ENCODE assay signal across 20 cellular contexts in the genomic region with DNA sequence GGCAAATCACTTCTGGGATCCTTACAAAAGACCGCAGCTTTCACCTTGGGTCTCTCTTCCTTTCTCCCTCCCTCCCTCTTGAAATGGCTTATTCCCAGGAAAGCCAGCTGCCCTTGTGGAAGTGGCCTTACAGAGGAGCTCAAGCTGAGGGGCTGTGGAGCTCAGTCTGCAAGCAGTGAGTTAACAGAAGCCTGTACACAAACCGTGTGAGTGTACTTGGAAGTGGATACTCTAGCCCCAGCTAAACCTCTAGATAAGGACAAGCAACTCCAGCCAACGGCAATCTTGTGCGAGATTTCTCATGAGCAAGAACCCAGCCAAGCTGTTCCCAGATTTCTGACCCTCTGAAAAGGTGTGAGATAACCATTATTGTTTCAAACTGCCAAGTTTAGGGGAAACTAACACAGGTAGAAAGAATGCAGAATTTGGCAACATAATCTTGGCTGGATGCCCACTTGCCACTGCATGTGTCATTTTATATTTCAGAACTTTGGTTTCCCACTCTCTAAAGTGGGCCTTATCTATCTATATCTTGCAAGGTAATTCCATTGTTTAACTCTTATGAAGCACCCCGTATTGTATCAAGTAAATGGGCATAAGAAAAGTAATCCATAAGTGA.
A peak's percentile ranks its signal among the peaks of the same experiment; 100 is the strongest.
DNase-seq lines count a peak whose midpoint lies in the region; ATAC-seq and TF ChIP-seq lines count a peak whose summit lies in the region.
"Had no signal": no experiment of that assay in that cellular context is flagged by ENCODE, and none has a peak within 500 bp of the region (broad histone marks: within the 10 kb centered on the region; RNA-seq: fewer than 3 reads in every experiment).

No MANE protein-coding gene starts in this region.

- TF ChIP-seq CTCF in SK-N-SH (IDR thresholded peaks at IDR 0.05) (no peak), cardiac fibroblast (IDR thresholded peaks at IDR 0.05; ENCODE audit: low read depth, low read length) (no peak), GM10248 (IDR thresholded peaks at IDR 0.05; ENCODE audit: control extremely low read depth, extremely low read depth, low read depth, missing control alignments) (no peak), tibial artery (IDR thresholded peaks at IDR 0.05) (no peak)

- H3F3A ChIP-seq in SK-N-SH (replicated peaks; ENCODE audit: insufficient read depth): no peaks in the 10 kb centered on the region

- no peak overlapping the region for H2BK15ac ChIP-seq in neuronal stem cell (ENCODE audit: low read length)

- CTCF ChIA-PET in SK-N-SH (lab: Yijun Ruan, JAX): interaction anchor here (1.5 kb wide), 1 partner anchor 9 kb away, joined by 3 read pairs; no protein-coding TSS in a partner anchor
- CTCF ChIA-PET in GM10248 (lab: Yijun Ruan, JAX): no interaction called here

- intact Hi-C loops in tibial artery (cut with DNase I; ENCODE audit: low total_unique reads): no loop called here

- no peak overlapping the region for H2AK5ac ChIP-seq in neuronal stem cell (ENCODE audit: low read depth, low read length)

- no peak overlapping the region for H4K91ac ChIP-seq in neuronal stem cell (ENCODE audit: low read depth, low read length, poor library complexity)

- no peak overlapping the region for H4K8ac ChIP-seq in neuronal stem cell (ENCODE audit: low read depth, low read length)

- POLR2A ChIA-PET in SK-N-SH (lab: Yijun Ruan, JAX): no interaction called here
- POLR2A ChIA-PET in GM10248 (lab: Yijun Ruan, JAX): no interaction called here

- TF ChIP-seq RAD21 in SK-N-SH (IDR thresholded peaks at IDR 0.05; ENCODE audit: low read length): no peak

- no peak for ATAC-seq in SK-N-SH treated with all-trans-retinoic acid at 6 μM for 48 hours
- ATAC-seq: CD8-positive, alpha-beta T cell; stimulated activated memory B cell treated with anti-CD40 and anti-IgM and Interleukin-4, amounts not matched to agents 10 μg/mL and 1 μg/mL and 100 μg/mL, for 72 hours had no signal

- H3K4me3 ChIP-seq in SK-N-SH (ENCODE audit: low read depth in 2 of 2, low read length in 1 of 2) (no peak overlapping the region), cardiac fibroblast (replicated peaks in 1 of 2; ENCODE audit: low read depth in 2 of 2, low read length in 2 of 2) (no peak overlapping the region), neuronal stem cell (ENCODE audit: low read length in 2 of 2) (no peak overlapping the region), tibial artery (no peak overlapping the region)
- H3K4me3 ChIP-seq: coronary artery, MG63 had no signal

- no peaks in the 10 kb centered on the region for H3K79me2 ChIP-seq in SK-N-SH (ENCODE audit: insufficient read depth)
- H3K79me2 ChIP-seq: parathyroid adenoma had no signal

- 64% methylated on average over 3 of the region's 5 CpGs for WGBS in SK-N-SH (ENCODE audit: low lambda C conversion rate)
- WGBS in neuronal stem cell (ENCODE audit: extremely low coverage in 2 of 2, insufficient read length in 2 of 2, insufficient replicate concordance in 1 of 2), 2 donors: no CpG with 5 or more reads among the region's 5 CpGs

- H3K27ac ChIP-seq in SK-N-SH (ENCODE audit: low read depth in 2 of 2, low read length in 1 of 2): no peak overlapping the region
- no peak overlapping the region for H3K27ac ChIP-seq in neuronal stem cell (replicated peaks; ENCODE audit: low read length)
- no peak overlapping the region for H3K27ac ChIP-seq in tibial artery
- H3K27ac ChIP-seq: coronary artery, parathyroid adenoma had no signal

- no peak overlapping the region for H2BK120ac ChIP-seq in neuronal stem cell (ENCODE audit: low read depth, low read length)

- H3K18ac ChIP-seq in neuronal stem cell (ENCODE audit: low read length): no peak overlapping the region

- DNase-seq in SK-N-SH (no peak), NCI-H446 treated with DMSO at 0.1 percent for 48 hours (lab: John Stamatoyannopoulos, UW) (peak; percentile 38), cardiac fibroblast (ENCODE audit: low read depth in 2 of 2) (peak; percentile 20 to 41), neuronal stem cell (ENCODE audit: low spot score) (no peak), GM10248 (ENCODE audit: extremely low spot score) (no peak), tibial artery (no peak), NK-92 (lab: John Stamatoyannopoulos, UW; ENCODE audit: unreplicated experiment) (no peak)
- DNase-seq: activated CD4-positive, CD25-positive, alpha-beta regulatory T cell; activated CD8-positive, alpha-beta memory T cell treated with anti-CD3 and anti-CD28 coated beads for 24 hours; amygdala; CD8-positive, alpha-beta T cell; HCEC 1CT; head of caudate nucleus; MG63; small intestine; trophoblast cell had no signal

- no peak overlapping the region for H3K4ac ChIP-seq in neuronal stem cell (ENCODE audit: low read length)

- H4K20me1 ChIP-seq in SK-N-SH (ENCODE audit: insufficient read depth): no peaks in the 10 kb centered on the region

- peaks cover 0 to 3% of the 10 kb centered on the region in 2 experiments for H3K36me3 ChIP-seq in SK-N-SH (replicated peaks in 1 of 2; ENCODE audit: control insufficient read depth in 1 of 2, insufficient read depth in 2 of 2, low read length in 1 of 2)
- no peaks in the 10 kb centered on the region for H3K36me3 ChIP-seq in neuronal stem cell (replicated peaks in 1 of 2; ENCODE audit: control insufficient read depth in 2 of 2, insufficient read depth in 2 of 2, low read length in 2 of 2)
- H3K36me3 ChIP-seq in tibial artery: no peaks in the 10 kb centered on the region
- H3K36me3 ChIP-seq: MG63 had no signal

- H3K9ac ChIP-seq in SK-N-SH: no peak overlapping the region
- no peak overlapping the region for H3K9ac ChIP-seq in neuronal stem cell (ENCODE audit: low read depth, low read length, poor library complexity)
- H3K9ac ChIP-seq: parathyroid adenoma had no signal

- no peak overlapping the region for H3K23ac ChIP-seq in neuronal stem cell (ENCODE audit: low read depth, low read length, poor library complexity)

- H2BK12ac ChIP-seq in neuronal stem cell (ENCODE audit: low read length): no peak overlapping the region

- no peaks in the 10 kb centered on the region for H3K9me2 ChIP-seq in SK-N-SH

- H3K4me2 ChIP-seq in SK-N-SH: no peak overlapping the region
- no peak overlapping the region for H3K4me2 ChIP-seq in neuronal stem cell (ENCODE audit: insufficient read depth, low read length, poor library complexity, severe bottlenecking)

- no peaks in the 10 kb centered on the region for H3K4me1 ChIP-seq in SK-N-SH (ENCODE audit: control insufficient read depth in 1 of 2, insufficient read depth in 2 of 2, low read depth in 1 of 2, low read length in 1 of 2)
- no peaks in the 10 kb centered on the region for H3K4me1 ChIP-seq in neuronal stem cell (ENCODE audit: control insufficient read depth in 2 of 2, insufficient read depth in 1 of 2, low read depth in 1 of 2, low read length in 2 of 2)
- no peaks in the 10 kb centered on the region for H3K4me1 ChIP-seq in tibial artery
- H3K4me1 ChIP-seq: parathyroid adenoma had no signal

- H3K79me1 ChIP-seq in neuronal stem cell (ENCODE audit: low read depth, low read length): no peaks in the 10 kb centered on the region

- H2AFZ ChIP-seq in SK-N-SH (ENCODE audit: low read depth) (peak overlapping the region; percentile 0; the same call in 1 of the 2 replicates), neuronal stem cell (ENCODE audit: low read length) (peak overlapping the region; percentile 64)
- H2AFZ ChIP-seq: parathyroid adenoma had no signal

- no peak for TF ChIP-seq EP300 in SK-N-SH (IDR thresholded peaks at IDR 0.05; ENCODE audit: borderline replicate concordance in 1 of 2, low read depth in 1 of 2, low read length in 1 of 2)

- H3K27me3 ChIP-seq in SK-N-SH (ENCODE audit: insufficient read depth) (no peaks in the 10 kb centered on the region; the same call in 1 of the 2 replicates), neuronal stem cell (ENCODE audit: control insufficient read depth in 3 of 3, insufficient read depth in 3 of 3, low read depth in 1 of 3, low read length in 3 of 3) (no peaks in the 10 kb centered on the region), tibial artery (no peaks in the 10 kb centered on the region)
- H3K27me3 ChIP-seq: MG63 had no signal

- H3K14ac ChIP-seq in neuronal stem cell (ENCODE audit: low read length): no peak overlapping the region

- no peak overlapping the region for H2BK5ac ChIP-seq in neuronal stem cell (ENCODE audit: low read length)

- H3K9me3 ChIP-seq in SK-N-SH (no peaks in the 10 kb centered on the region; the same call in 1 of the 2 replicates), neuronal stem cell (replicated peaks in 1 of 2; ENCODE audit: control insufficient read depth in 2 of 2, insufficient read depth in 1 of 2, low read depth in 1 of 2, low read length in 2 of 2) (no peaks in the 10 kb centered on the region), tibial artery (no peaks in the 10 kb centered on the region)
- H3K9me3 ChIP-seq: MG63 had no signal

TF ChIP-seq in SK-N-SH, 30 proteins besides CTCF, POLR2A, EP300 and RAD21 (continues in another document):
- no peak for TF ChIP-seq ELF1 (IDR thresholded peaks at IDR 0.05)
- TF ChIP-seq SMC3 (IDR thresholded peaks at IDR 0.05; ENCODE audit: low read depth, low read length): no peak
- no peak for TF ChIP-seq FOXJ3 (CRISPR knock-in tag; IDR thresholded peaks at IDR 0.05)
- no peak for TF ChIP-seq POLR2AphosphoS5 (IDR thresholded peaks at IDR 0.05; ENCODE audit: low read depth, low read length)
- TF ChIP-seq FOSL2 (IDR thresholded peaks at IDR 0.05; ENCODE audit: borderline replicate concordance, low read depth): no peak
- no peak for TF ChIP-seq SIN3A (IDR thresholded peaks at IDR 0.05; ENCODE audit: borderline replicate concordance, low read depth, low read length)

TF ChIP-seq in SK-N-SH treated with all-trans-retinoic acid at 6 μM for 48 hours, 23 proteins besides CTCF, POLR2A, EP300 and RAD21 (continues in another document):
- TF ChIP-seq, protein P1, sequence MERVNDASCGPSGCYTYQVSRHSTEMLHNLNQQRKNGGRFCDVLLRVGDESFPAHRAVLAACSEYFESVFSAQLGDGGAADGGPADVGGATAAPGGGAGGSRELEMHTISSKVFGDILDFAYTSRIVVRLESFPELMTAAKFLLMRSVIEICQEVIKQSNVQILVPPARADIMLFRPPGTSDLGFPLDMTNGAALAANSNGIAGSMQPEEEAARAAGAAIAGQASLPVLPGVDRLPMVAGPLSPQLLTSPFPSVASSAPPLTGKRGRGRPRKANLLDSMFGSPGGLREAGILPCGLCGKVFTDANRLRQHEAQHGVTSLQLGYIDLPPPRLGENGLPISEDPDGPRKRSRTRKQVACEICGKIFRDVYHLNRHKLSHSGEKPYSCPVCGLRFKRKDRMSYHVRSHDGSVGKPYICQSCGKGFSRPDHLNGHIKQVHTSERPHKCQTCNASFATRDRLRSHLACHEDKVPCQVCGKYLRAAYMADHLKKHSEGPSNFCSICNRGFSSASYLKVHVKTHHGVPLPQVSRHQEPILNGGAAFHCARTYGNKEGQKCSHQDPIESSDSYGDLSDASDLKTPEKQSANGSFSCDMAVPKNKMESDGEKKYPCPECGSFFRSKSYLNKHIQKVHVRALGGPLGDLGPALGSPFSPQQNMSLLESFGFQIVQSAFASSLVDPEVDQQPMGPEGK (CRISPR knock-in tag; IDR thresholded peaks at IDR 0.05; ENCODE audit: borderline replicate concordance): no peak
- TF ChIP-seq SNAI2 (CRISPR knock-in tag; IDR thresholded peaks at IDR 0.05): no peak
- TF ChIP-seq TOX (CRISPR knock-in tag; IDR thresholded peaks at IDR 0.05; ENCODE audit: borderline replicate concordance): no peak

Comparison
In these comparisons a context has a peak if more than half of its experiments do, and no peak if none do; other contexts are left out.
1. DNase-seq: peak in NCI-H446 treated with DMSO at 0.1 percent for 48 hours (single experiment) and cardiac fibroblast (2 of 2); none in SK-N-SH (single experiment), neuronal stem cell (single experiment), GM10248 (single experiment), tibial artery (0 of 2) and NK-92 (single experiment).